12 cellular contexts compared by ENCODE assay signal in the genomic region with DNA sequence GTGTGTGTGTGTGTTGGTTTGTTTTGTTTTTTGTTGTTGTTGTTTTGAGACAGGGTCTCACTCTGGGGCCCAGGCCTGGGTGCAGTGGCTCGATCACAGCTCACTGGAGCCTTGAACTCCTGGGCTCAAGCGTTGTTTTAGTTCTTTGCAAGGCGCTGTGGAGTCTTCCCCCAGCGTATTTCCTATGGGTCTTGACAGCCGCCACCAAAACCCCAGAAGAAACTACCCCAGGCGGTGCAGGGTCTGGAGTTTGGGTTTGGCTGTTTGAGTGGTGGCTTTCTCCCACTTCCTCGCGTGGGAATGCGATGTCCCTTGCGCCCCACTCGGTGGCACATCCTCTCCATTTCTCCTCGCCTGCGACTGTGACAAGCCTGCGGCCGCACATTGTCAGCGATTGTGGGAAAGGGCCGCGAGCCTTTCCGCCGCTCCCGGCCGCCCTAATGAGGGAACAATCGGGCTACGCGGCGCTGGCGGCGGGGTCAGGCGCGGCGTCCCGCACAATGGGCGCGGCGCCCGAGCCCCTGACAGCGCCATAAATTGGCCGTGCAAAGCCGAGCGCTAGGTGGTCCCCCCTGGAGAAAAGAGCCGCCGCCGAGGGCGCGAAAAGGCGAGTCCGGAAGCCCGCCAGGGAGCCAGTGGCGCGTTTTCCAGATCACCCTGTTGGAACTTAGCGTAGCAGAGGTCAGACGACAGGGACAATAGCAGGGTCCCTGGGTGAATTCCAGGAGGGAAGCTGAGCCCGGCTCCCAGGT.
DNase-seq lines count a peak whose midpoint lies in the region; ATAC-seq and TF ChIP-seq lines count a peak whose summit lies in the region.
"Had no signal": no experiment of that assay in that cellular context is flagged by ENCODE, and none has a peak within 500 bp of the region (broad histone marks: within the 10 kb centered on the region; RNA-seq: fewer than 3 reads in every experiment).

No MANE protein-coding gene starts in this region.

- TF ChIP-seq CTCF in H9 (conservative IDR thresholded peaks at IDR 0.05) (no peak), choroid plexus epithelial cell (conservative IDR thresholded peaks at IDR 0.05; ENCODE audit: low read depth, low read length) (no peak)

- H3K23ac ChIP-seq in H9 (ENCODE audit: insufficient read length, low read depth, low read length): no peak overlapping the region
- no peak overlapping the region for H3K23ac ChIP-seq in trophoblast cell (ENCODE audit: low read length)

- H3K56ac ChIP-seq in H9 (ENCODE audit: insufficient read length, low read depth, low read length): no peak overlapping the region

- H3K9ac ChIP-seq in H9 (ENCODE audit: extremely low read depth, insufficient read length, low read length) (no peak overlapping the region), iPS-20b (ENCODE audit: low read depth, low read length) (peak overlapping the region; percentile 47; the same call in 1 of the 2 replicates), trophoblast cell (ENCODE audit: low read length) (no peak overlapping the region)

- peaks cover 32% of the 10 kb centered on the region for H3K27me3 Mint-ChIP-seq in H9 (ENCODE audit: low read depth)
- H3K27me3 Mint-ChIP-seq in effector memory CD8-positive, alpha-beta T cell: peaks cover 5 to 35% of the 10 kb centered on the region in 2 donors

- H2BK12ac ChIP-seq in H9 (ENCODE audit: insufficient read length, low read depth, low read length) (no peak overlapping the region), trophoblast cell (ENCODE audit: low read length) (peak overlapping the region; percentile 58)

- no peak overlapping the region for H2BK20ac ChIP-seq in H9 (ENCODE audit: low read depth, low read length, poor library complexity, severe bottlenecking)

- H4K8ac ChIP-seq in H9 (replicated peaks; ENCODE audit: insufficient read length, low read depth, low read length) (no peak overlapping the region), trophoblast cell (ENCODE audit: low read depth, low read length) (peak overlapping the region; percentile 8)

- H3K4me3 ChIP-seq in choroid plexus epithelial cell (ENCODE audit: low read depth, low read length): peak overlapping the region; percentile 17
- peak overlapping the region; percentile 54; the same call in 1 of the 2 replicates for H3K4me3 ChIP-seq in iPS-20b (ENCODE audit: low read length)
- H3K4me3 ChIP-seq in trophoblast cell (ENCODE audit: low read depth, low read length): peak overlapping the region; percentile 40

- H3K36me3 Mint-ChIP-seq in H9 (ENCODE audit: insufficient read depth in 1 of 3, low read depth in 3 of 3): no peaks in the 10 kb centered on the region
- no peaks in the 10 kb centered on the region for H3K36me3 Mint-ChIP-seq in effector memory CD8-positive, alpha-beta T cell (ENCODE audit: insufficient read depth)

- no peak overlapping the region for H3K27ac Mint-ChIP-seq in H9
- no peak overlapping the region for H3K27ac Mint-ChIP-seq in effector memory CD8-positive, alpha-beta T cell
- H3K27ac Mint-ChIP-seq: CD4-positive, CD25-positive, alpha-beta regulatory T cell had no signal

- no peak overlapping the region for H4K91ac ChIP-seq in H9 (ENCODE audit: insufficient read length, low read depth, low read length)
- H4K91ac ChIP-seq in trophoblast cell (ENCODE audit: low read depth, low read length): peak overlapping the region; percentile 24

- H2BK15ac ChIP-seq in H9 (ENCODE audit: low read depth, low read length): no peak overlapping the region

- peak; percentile 50 for DNase-seq in H9
- no peak for DNase-seq in choroid plexus epithelial cell (ENCODE audit: low read depth)
- no peak for DNase-seq in trophoblast cell
- DNase-seq in stimulated activated CD4-positive, alpha-beta T cell treated with anti-CD3 and anti-CD28 coated beads, Interleukin-12 subunit alpha, Interleukin-12 subunit beta, amount 100 ng/mL, for 4 hours: no peak
- DNase-seq in effector memory CD8-positive, alpha-beta T cell: no peak
- no peak for DNase-seq in activated CD8-positive, alpha-beta memory T cell treated with anti-CD3 and anti-CD28 coated beads for 24 hours
- DNase-seq: activated T-cell treated with anti-CD3 and anti-CD28 coated beads, Interleukin-2, amount 50 U/mL, for 4 hours; dermis blood vessel endothelial cell; NCI-H1694 treated with DMSO at 0.1 percent for 48 hours had no signal

- no peaks in the 10 kb centered on the region for H3K79me1 ChIP-seq in H9 (ENCODE audit: insufficient read depth, low read depth, low read length, poor library complexity, severe bottlenecking)
- no peaks in the 10 kb centered on the region for H3K79me1 ChIP-seq in trophoblast cell (ENCODE audit: low read length)

- no peak overlapping the region for H4K5ac ChIP-seq in H9 (ENCODE audit: insufficient read length, low read depth, low read length)

- no peaks in the 10 kb centered on the region for H4K20me1 ChIP-seq in H9 (ENCODE audit: control insufficient read depth, insufficient read depth, insufficient read length)

- no CpG with 5 or more reads among the region's 53 CpGs for WGBS in H9 (ENCODE audit: extremely low coverage, insufficient read length, low lambda C conversion rate)
- WGBS in trophoblast cell (ENCODE audit: extremely low coverage, insufficient coverage, insufficient read length): no CpG with 5 or more reads among the region's 53 CpGs

- H3K9me3 ChIP-seq in H9 (ENCODE audit: control insufficient read depth, low read depth, low read length): no peaks in the 10 kb centered on the region
- no peaks in the 10 kb centered on the region for H3K9me3 ChIP-seq in iPS-20b (ENCODE audit: insufficient read depth, low read depth, low read length)
- no peaks in the 10 kb centered on the region for H3K9me3 ChIP-seq in trophoblast cell (ENCODE audit: insufficient read depth, low read depth, low read length)

- H3K79me2 ChIP-seq in H9 (ENCODE audit: insufficient read depth, low read length) (no peaks in the 10 kb centered on the region), trophoblast cell (ENCODE audit: control insufficient read depth, insufficient read depth, low read length, poor library complexity) (peaks cover 3% of the 10 kb centered on the region)

- no peak overlapping the region for H2AFZ ChIP-seq in H9 (ENCODE audit: low read length)
- H2AFZ ChIP-seq in trophoblast cell (ENCODE audit: insufficient read depth, low read length, poor library complexity): peak overlapping the region; percentile 82

- H4K12ac ChIP-seq in trophoblast cell (ENCODE audit: low read depth, low read length): no peak overlapping the region

- H3K4ac ChIP-seq in H9 (ENCODE audit: low read depth, low read length) (no peak overlapping the region), trophoblast cell (ENCODE audit: low read depth, low read length) (no peak overlapping the region)

- no peaks in the 10 kb centered on the region for H3K9me3 Mint-ChIP-seq in H9
- H3K9me3 Mint-ChIP-seq in effector memory CD8-positive, alpha-beta T cell: peaks cover 2% of the 10 kb centered on the region in 2 donors
- H3K9me3 Mint-ChIP-seq: activated T-cell treated with anti-CD3 and anti-CD28 coated beads, Interleukin-2, amount 50 U/mL, for 4 hours had no signal

- peaks cover 8% of the 10 kb centered on the region for H3K23me2 ChIP-seq in H9 (ENCODE audit: insufficient read length, low read depth, low read length, poor library complexity, severe bottlenecking)

- H3K4me1 ChIP-seq in H9 (ENCODE audit: insufficient read depth, low read length): peaks cover 10% of the 10 kb centered on the region; the same call in 1 of the 2 replicates
- peaks cover 22% of the 10 kb centered on the region for H3K4me1 ChIP-seq in iPS-20b (ENCODE audit: insufficient read depth, low read length)
- H3K4me1 ChIP-seq in trophoblast cell (ENCODE audit: control insufficient read depth in 1 of 2, insufficient read depth in 2 of 2, low read length in 2 of 2): peaks cover 7 to 10% of the 10 kb centered on the region in 2 experiments

- no peaks in the 10 kb centered on the region; the same call in 1 of the 2 replicates for H3K27me3 ChIP-seq in H9 (ENCODE audit: insufficient read depth, low read length)
- peaks cover 40% of the 10 kb centered on the region; the same call in 1 of the 2 replicates for H3K27me3 ChIP-seq in iPS-20b (ENCODE audit: insufficient read depth, low read length)
- peaks cover 2% of the 10 kb centered on the region for H3K27me3 ChIP-seq in trophoblast cell (ENCODE audit: insufficient read depth, low read length)

- H3K14ac ChIP-seq in H9 (ENCODE audit: insufficient read depth, low read length): peak overlapping the region; percentile 87; the same call in 1 of the 2 replicates
- peak overlapping the region; percentile 30 for H3K14ac ChIP-seq in trophoblast cell (ENCODE audit: low read length)

- ATAC-seq in effector memory CD8-positive, alpha-beta T cell (replicated peaks): no peak
- ATAC-seq in GM18867 (IDR thresholded peaks at IDR 0.05; ENCODE audit: unreplicated experiment): no peak

- peak overlapping the region; percentile 71 for H3K4me2 ChIP-seq in H9 (ENCODE audit: insufficient read depth, insufficient read length, low read length)
- H3K4me2 ChIP-seq in trophoblast cell (ENCODE audit: low read length): peak overlapping the region; percentile 94

- H2AK5ac ChIP-seq in H9 (ENCODE audit: insufficient read length, low read length) (no peak overlapping the region), trophoblast cell (ENCODE audit: low read length) (no peak overlapping the region)

- peak overlapping the region; percentile 59 to 68; a peak in 4 of 5 replicates for H3K4me3 Mint-ChIP-seq in H9
- H3K4me3 Mint-ChIP-seq in effector memory CD8-positive, alpha-beta T cell: no peak overlapping the region
- H3K4me3 Mint-ChIP-seq: activated T-cell treated with anti-CD3 and anti-CD28 coated beads, Interleukin-2, amount 50 U/mL, for 4 hours; CD4-positive, CD25-positive, alpha-beta regulatory T cell had no signal

- H3K18ac ChIP-seq in H9 (ENCODE audit: insufficient read length, low read depth, low read length) (peak overlapping the region; percentile 56), trophoblast cell (ENCODE audit: low read length) (no peak overlapping the region)

- H3T11ph ChIP-seq in H9 (ENCODE audit: low read length): no peak overlapping the region

- no peak overlapping the region for H2BK5ac ChIP-seq in H9 (ENCODE audit: insufficient read length, low read length)
- H2BK5ac ChIP-seq in trophoblast cell (ENCODE audit: low read depth, low read length, poor library complexity): no peak overlapping the region

- H3K4me1 Mint-ChIP-seq in H9: peaks cover 31 to 35% of the 10 kb centered on the region in 2 experiments
- peaks cover 0 to 4% of the 10 kb centered on the region in 2 donors for H3K4me1 Mint-ChIP-seq in effector memory CD8-positive, alpha-beta T cell (ENCODE audit: low read depth in 2 of 2)

- H2BK120ac ChIP-seq in H9 (ENCODE audit: low read depth, low read length, poor library complexity, severe bottlenecking) (no peak overlapping the region), trophoblast cell (ENCODE audit: insufficient read depth, low read length, poor library complexity) (peak overlapping the region; percentile 46)

- no peaks in the 10 kb centered on the region for H3K36me3 ChIP-seq in iPS-20b (ENCODE audit: insufficient read depth, low read depth, low read length)
- no peaks in the 10 kb centered on the region for H3K36me3 ChIP-seq in trophoblast cell (ENCODE audit: control insufficient read depth in 1 of 2, insufficient read depth in 2 of 2, low read length in 2 of 2)

- H3K27ac ChIP-seq in H9 (ENCODE audit: insufficient read length, low read depth, low read length): no peak overlapping the region
- no peak overlapping the region for H3K27ac ChIP-seq in iPS-20b (ENCODE audit: low read length)
- no peak overlapping the region for H3K27ac ChIP-seq in trophoblast cell (ENCODE audit: low read depth, low read length)

Comparison
In these comparisons a context has a peak if more than half of its experiments do, and no peak if none do; other contexts are left out.
1. H3K4me3 Mint-ChIP-seq: peak in H9 (2 of 2); none in effector memory CD8-positive, alpha-beta T cell (0 of 2).
2. Peak in every context shown above with its lines, with median percentiles within 50 percentile points of each other: H3K4me3 ChIP-seq.